ENCODE assay signal across 2 cellular contexts in the genomic region with DNA sequence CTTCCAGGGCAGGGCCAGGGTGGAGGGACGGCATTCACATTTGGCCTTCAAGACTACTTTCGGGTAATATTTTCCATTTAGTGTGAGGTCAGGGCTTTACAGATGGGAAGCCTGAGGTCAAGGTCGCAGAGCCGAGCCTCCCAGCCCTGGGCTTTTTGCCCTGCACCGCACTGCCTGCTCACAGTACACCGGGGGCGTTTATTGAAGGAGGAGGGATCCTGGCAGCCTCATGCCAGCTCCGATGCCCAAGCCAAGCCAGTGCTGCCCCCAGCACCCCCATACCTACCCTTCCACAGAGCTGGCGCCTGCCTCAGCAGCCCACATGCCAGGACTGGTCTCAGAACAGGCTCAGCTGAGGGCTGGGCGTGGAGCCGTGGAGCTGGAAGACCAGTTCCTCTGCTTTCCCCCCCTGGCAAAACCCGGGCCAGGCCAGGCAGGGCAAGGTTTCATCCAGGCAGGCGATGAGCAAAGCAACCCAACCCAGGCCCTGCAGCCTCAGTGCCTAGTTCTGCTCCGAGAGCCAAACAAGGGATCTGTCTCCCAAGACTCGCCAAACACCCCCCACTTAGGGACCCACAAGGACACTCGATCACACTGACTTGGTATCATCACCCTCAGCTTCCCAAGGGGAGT.
TF ChIP-seq lines count a peak whose summit lies in the region.

No MANE protein-coding gene starts in this region.

TF ChIP-seq in SK-N-SH, 30 proteins besides CTCF, POLR2A, EP300 and RAD21:
- no peak for TF ChIP-seq TEAD4 (IDR thresholded peaks at IDR 0.05; ENCODE audit: borderline replicate concordance, insufficient read depth)
- TF ChIP-seq POLR2AphosphoS5 (IDR thresholded peaks at IDR 0.05; ENCODE audit: low read depth, low read length) = no peak
- TF ChIP-seq NFIC (IDR thresholded peaks at IDR 0.05; ENCODE audit: borderline replicate concordance) = no peak

TF ChIP-seq in SK-N-SH treated with all-trans-retinoic acid at 6 μM for 48 hours, 23 proteins besides CTCF, POLR2A, EP300 and RAD21:
- TF ChIP-seq ZNF8 (CRISPR knock-in tag; IDR thresholded peaks at IDR 0.05) (no peak), PPARA (CRISPR knock-in tag; IDR thresholded peaks at IDR 0.05; ENCODE audit: borderline replicate concordance) (no peak), ZFP3 (CRISPR knock-in tag; IDR thresholded peaks at IDR 0.05) (no peak), ESRRG (CRISPR knock-in tag; IDR thresholded peaks at IDR 0.05) (no peak), ZC3H10 (CRISPR knock-in tag; IDR thresholded peaks at IDR 0.05) (no peak), OSR1 (CRISPR knock-in tag; IDR thresholded peaks at IDR 0.05) (no peak), BACH2 (CRISPR knock-in tag; IDR thresholded peaks at IDR 0.05; ENCODE audit: borderline replicate concordance) (no peak), ZNF565 (CRISPR knock-in tag; conservative IDR thresholded peaks at IDR 0.05; ENCODE audit: low read depth) (no peak), SNAI2 (CRISPR knock-in tag; IDR thresholded peaks at IDR 0.05) (no peak), ISL1 (CRISPR knock-in tag; IDR thresholded peaks at IDR 0.05) (no peak)
- TF ChIP-seq, protein P1, sequence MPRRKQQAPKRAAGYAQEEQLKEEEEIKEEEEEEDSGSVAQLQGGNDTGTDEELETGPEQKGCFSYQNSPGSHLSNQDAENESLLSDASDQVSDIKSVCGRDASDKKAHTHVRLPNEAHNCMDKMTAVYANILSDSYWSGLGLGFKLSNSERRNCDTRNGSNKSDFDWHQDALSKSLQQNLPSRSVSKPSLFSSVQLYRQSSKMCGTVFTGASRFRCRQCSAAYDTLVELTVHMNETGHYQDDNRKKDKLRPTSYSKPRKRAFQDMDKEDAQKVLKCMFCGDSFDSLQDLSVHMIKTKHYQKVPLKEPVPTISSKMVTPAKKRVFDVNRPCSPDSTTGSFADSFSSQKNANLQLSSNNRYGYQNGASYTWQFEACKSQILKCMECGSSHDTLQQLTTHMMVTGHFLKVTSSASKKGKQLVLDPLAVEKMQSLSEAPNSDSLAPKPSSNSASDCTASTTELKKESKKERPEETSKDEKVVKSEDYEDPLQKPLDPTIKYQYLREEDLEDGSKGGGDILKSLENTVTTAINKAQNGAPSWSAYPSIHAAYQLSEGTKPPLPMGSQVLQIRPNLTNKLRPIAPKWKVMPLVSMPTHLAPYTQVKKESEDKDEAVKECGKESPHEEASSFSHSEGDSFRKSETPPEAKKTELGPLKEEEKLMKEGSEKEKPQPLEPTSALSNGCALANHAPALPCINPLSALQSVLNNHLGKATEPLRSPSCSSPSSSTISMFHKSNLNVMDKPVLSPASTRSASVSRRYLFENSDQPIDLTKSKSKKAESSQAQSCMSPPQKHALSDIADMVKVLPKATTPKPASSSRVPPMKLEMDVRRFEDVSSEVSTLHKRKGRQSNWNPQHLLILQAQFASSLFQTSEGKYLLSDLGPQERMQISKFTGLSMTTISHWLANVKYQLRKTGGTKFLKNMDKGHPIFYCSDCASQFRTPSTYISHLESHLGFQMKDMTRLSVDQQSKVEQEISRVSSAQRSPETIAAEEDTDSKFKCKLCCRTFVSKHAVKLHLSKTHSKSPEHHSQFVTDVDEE (CRISPR knock-in tag; IDR thresholded peaks at IDR 0.05) = no peak
- TF ChIP-seq, protein P2, sequence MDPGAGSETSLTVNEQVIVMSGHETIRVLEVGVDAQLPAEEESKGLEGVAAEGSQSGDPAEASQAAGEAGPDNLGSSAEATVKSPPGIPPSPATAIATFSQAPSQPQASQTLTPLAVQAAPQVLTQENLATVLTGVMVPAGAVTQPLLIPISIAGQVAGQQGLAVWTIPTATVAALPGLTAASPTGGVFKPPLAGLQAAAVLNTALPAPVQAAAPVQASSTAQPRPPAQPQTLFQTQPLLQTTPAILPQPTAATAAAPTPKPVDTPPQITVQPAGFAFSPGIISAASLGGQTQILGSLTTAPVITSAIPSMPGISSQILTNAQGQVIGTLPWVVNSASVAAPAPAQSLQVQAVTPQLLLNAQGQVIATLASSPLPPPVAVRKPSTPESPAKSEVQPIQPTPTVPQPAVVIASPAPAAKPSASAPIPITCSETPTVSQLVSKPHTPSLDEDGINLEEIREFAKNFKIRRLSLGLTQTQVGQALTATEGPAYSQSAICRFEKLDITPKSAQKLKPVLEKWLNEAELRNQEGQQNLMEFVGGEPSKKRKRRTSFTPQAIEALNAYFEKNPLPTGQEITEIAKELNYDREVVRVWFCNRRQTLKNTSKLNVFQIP (CRISPR knock-in tag; IDR thresholded peaks at IDR 0.05; ENCODE audit: borderline replicate concordance, low read depth) = no peak
- TF ChIP-seq, protein P3, sequence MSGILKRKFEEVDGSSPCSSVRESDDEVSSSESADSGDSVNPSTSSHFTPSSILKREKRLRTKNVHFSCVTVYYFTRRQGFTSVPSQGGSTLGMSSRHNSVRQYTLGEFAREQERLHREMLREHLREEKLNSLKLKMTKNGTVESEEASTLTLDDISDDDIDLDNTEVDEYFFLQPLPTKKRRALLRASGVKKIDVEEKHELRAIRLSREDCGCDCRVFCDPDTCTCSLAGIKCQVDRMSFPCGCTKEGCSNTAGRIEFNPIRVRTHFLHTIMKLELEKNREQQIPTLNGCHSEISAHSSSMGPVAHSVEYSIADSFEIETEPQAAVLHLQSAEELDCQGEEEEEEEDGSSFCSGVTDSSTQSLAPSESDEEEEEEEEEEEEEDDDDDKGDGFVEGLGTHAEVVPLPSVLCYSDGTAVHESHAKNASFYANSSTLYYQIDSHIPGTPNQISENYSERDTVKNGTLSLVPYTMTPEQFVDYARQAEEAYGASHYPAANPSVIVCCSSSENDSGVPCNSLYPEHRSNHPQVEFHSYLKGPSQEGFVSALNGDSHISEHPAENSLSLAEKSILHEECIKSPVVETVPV (CRISPR knock-in tag; IDR thresholded peaks at IDR 0.05) = no peak
